18 cellular contexts compared by ENCODE assay signal in genomic region chr20:50932881-50933280, GRCh38. TPM values are rescaled to one million over a fixed set of nuclear protein-coding genes. Genes with fewer than 3 reads are reported as not detected.
DNase-seq lines count a peak whose midpoint lies in the region; ATAC-seq, FAIRE-seq and TF ChIP-seq lines count a peak whose summit lies in the region.
"Had no signal": no experiment of that assay in that cellular context is flagged by ENCODE, and none has a peak within 500 bp of the region (broad histone marks: within the 10 kb centered on the region; RNA-seq: fewer than 3 reads in every experiment).

No MANE protein-coding gene starts in this region.

- H3K4me2 ChIP-seq in astrocyte (ENCODE audit: low read length), result no peak overlapping the region

- H3K36me3 ChIP-seq in astrocyte (ENCODE audit: insufficient read depth, low read length), result peaks cover 47% of the 10 kb centered on the region

- no peak overlapping the region for H3K4me3 Mint-ChIP-seq in activated T-cell treated with anti-CD3 and anti-CD28 coated beads, Interleukin-2, amount 50 U/mL, for 72 hours
- H3K4me3 Mint-ChIP-seq in IgD-negative memory B cell, result peak overlapping the region in 2 of 4 donors; percentile 96 to 99
- H3K4me3 Mint-ChIP-seq in astrocyte (ENCODE audit: unreplicated experiment), result no peak overlapping the region
- no peak overlapping the region for H3K4me3 Mint-ChIP-seq in natural killer cell treated with Interleukin-12 subunit alpha and Interleukin-12 subunit beta and Interleukin-15 and Interleukin-18, amount 100 ng/mL, for 72 hours

- H3K27me3 Mint-ChIP-seq in activated T-cell treated with anti-CD3 and anti-CD28 coated beads, Interleukin-2, amount 50 U/mL, for 72 hours (ENCODE audit: low read depth), result no peaks in the 10 kb centered on the region
- H3K27me3 Mint-ChIP-seq in IgD-negative memory B cell (no peaks in the 10 kb centered on the region), astrocyte (ENCODE audit: low read depth, unreplicated experiment) (no peaks in the 10 kb centered on the region)
- no peaks in the 10 kb centered on the region for H3K27me3 Mint-ChIP-seq in natural killer cell treated with Interleukin-12 subunit alpha and Interleukin-12 subunit beta and Interleukin-15 and Interleukin-18, amount 100 ng/mL, for 72 hours

- no peak for DNase-seq in activated T-cell treated with anti-CD3 and anti-CD28 coated beads, Interleukin-2, amount 50 U/mL, for 72 hours
- DNase-seq in activated T-cell treated with anti-CD3 and anti-CD28 coated beads, Interleukin-2, amount 50 U/mL, for 48 hours, result no peak
- DNase-seq in astrocyte (ENCODE audit: low read depth) (no peak), cerebellum (ENCODE audit: low spot score) (no peak), GM12891 (ENCODE audit: insufficient read length, low spot score) (no peak)
- no peak for DNase-seq in natural killer cell treated with Interleukin-12 subunit alpha and Interleukin-12 subunit beta and Interleukin-15 and Interleukin-18, amount 100 ng/mL, for 72 hours (ENCODE audit: low spot score)
- DNase-seq: amniotic stem cell, Calu3, NCI-H1417, NCI-H2171, NCI-H774, Peyer's patch, SW 1271 had no signal

- no peak for ATAC-seq in activated T-cell treated with anti-CD3 and anti-CD28 coated beads, Interleukin-2, amount 50 U/mL, for 72 hours (replicated peaks in 1 of 2)
- no peak for ATAC-seq in natural killer cell treated with Interleukin-12 subunit alpha and Interleukin-12 subunit beta and Interleukin-15 and Interleukin-18, amount 100 ng/mL, for 72 hours
- no peak for ATAC-seq in activated CD4-positive, CD25-positive, alpha-beta regulatory T cell treated with anti-CD3 and anti-CD28 coated beads, Interleukin-2, amount 50 U/mL, for 24 hours
- ATAC-seq: gastroesophageal sphincter, GM12878 had no signal

- H3K9me3 ChIP-seq in astrocyte (ENCODE audit: insufficient read depth, low read depth, low read length), result no peaks in the 10 kb centered on the region
- H3K9me3 ChIP-seq: gastroesophageal sphincter, Peyer's patch had no signal

- H3K9me3 Mint-ChIP-seq in activated T-cell treated with anti-CD3 and anti-CD28 coated beads, Interleukin-2, amount 50 U/mL, for 72 hours, result no peaks in the 10 kb centered on the region
- H3K9me3 Mint-ChIP-seq in IgD-negative memory B cell (no peaks in the 10 kb centered on the region), astrocyte (ENCODE audit: unreplicated experiment) (no peaks in the 10 kb centered on the region)
- H3K9me3 Mint-ChIP-seq in natural killer cell treated with Interleukin-12 subunit alpha and Interleukin-12 subunit beta and Interleukin-15 and Interleukin-18, amount 100 ng/mL, for 72 hours, result no peaks in the 10 kb centered on the region

- H3K27ac Mint-ChIP-seq in activated T-cell treated with anti-CD3 and anti-CD28 coated beads, Interleukin-2, amount 50 U/mL, for 72 hours, result peak overlapping the region; percentile 88
- H3K27ac Mint-ChIP-seq in IgD-negative memory B cell (peak overlapping the region; percentile 90 to 99 (median 98)), astrocyte (ENCODE audit: unreplicated experiment) (peak overlapping the region; percentile 69)
- peak overlapping the region; percentile 92 to 95 for H3K27ac Mint-ChIP-seq in natural killer cell treated with Interleukin-12 subunit alpha and Interleukin-12 subunit beta and Interleukin-15 and Interleukin-18, amount 100 ng/mL, for 72 hours

- no peak overlapping the region for H2AFZ ChIP-seq in astrocyte (ENCODE audit: low read depth, low read length)

- peaks cover 17% of the 10 kb centered on the region for H3K4me1 ChIP-seq in astrocyte (ENCODE audit: insufficient read depth, low read length)

- H3K4me3 ChIP-seq in astrocyte (ENCODE audit: insufficient read depth, low read depth, low read length), result no peak overlapping the region
- H3K4me3 ChIP-seq: gastroesophageal sphincter, GM12878, Peyer's patch had no signal

- H4K20me1 ChIP-seq in astrocyte (ENCODE audit: insufficient read depth, low read length), result peaks cover 22% of the 10 kb centered on the region

- H3K9ac ChIP-seq in astrocyte (ENCODE audit: low read length), result no peak overlapping the region

- no peak for TF ChIP-seq CTCF in astrocyte (IDR thresholded peaks at IDR 0.05; ENCODE audit: insufficient read depth, low read depth, low read length)

- TF ChIP-seq POLR2A in GM12891 (IDR thresholded peaks at IDR 0.05; ENCODE audit: low read depth, low read length), result no peak

- no peaks in the 10 kb centered on the region for H3K27me3 ChIP-seq in astrocyte (ENCODE audit: insufficient read depth, low read length)
- H3K27me3 ChIP-seq: gastroesophageal sphincter, Peyer's patch had no signal

- peaks cover 12 to 26% of the 10 kb centered on the region in 2 donors for H3K36me3 Mint-ChIP-seq in activated T-cell treated with anti-CD3 and anti-CD28 coated beads, Interleukin-2, amount 50 U/mL, for 72 hours (ENCODE audit: insufficient read depth in 2 of 2)
- peaks cover 8% of the 10 kb centered on the region for H3K36me3 Mint-ChIP-seq in IgD-negative memory B cell
- peaks cover 14% of the 10 kb centered on the region for H3K36me3 Mint-ChIP-seq in astrocyte (ENCODE audit: low read depth, unreplicated experiment)
- H3K36me3 Mint-ChIP-seq in natural killer cell treated with Interleukin-12 subunit alpha and Interleukin-12 subunit beta and Interleukin-15 and Interleukin-18, amount 100 ng/mL, for 72 hours, result peaks cover 26% of the 10 kb centered on the region

- no peak overlapping the region for H3K27ac ChIP-seq in astrocyte (ENCODE audit: low read depth, low read length)

- FAIRE-seq in astrocyte (lab: Jason Lieb, UNC) (no peak), GM12891 (lab: Jason Lieb, UNC) (no peak)
- FAIRE-seq: GM12878, H1 had no signal

- peaks cover 30% of the 10 kb centered on the region for H3K79me2 ChIP-seq in astrocyte (ENCODE audit: insufficient read depth, low read length)

- peaks cover 30% of the 10 kb centered on the region for H3K4me1 Mint-ChIP-seq in activated T-cell treated with anti-CD3 and anti-CD28 coated beads, Interleukin-2, amount 50 U/mL, for 72 hours (ENCODE audit: low read depth)
- peaks cover 17 to 21% (median 19%) of the 10 kb centered on the region in 3 donors for H3K4me1 Mint-ChIP-seq in IgD-negative memory B cell
- peaks cover 15% of the 10 kb centered on the region for H3K4me1 Mint-ChIP-seq in astrocyte (ENCODE audit: low read depth, unreplicated experiment)
- H3K4me1 Mint-ChIP-seq in natural killer cell treated with Interleukin-12 subunit alpha and Interleukin-12 subunit beta and Interleukin-15 and Interleukin-18, amount 100 ng/mL, for 72 hours (ENCODE audit: low read depth in 2 of 2), result peaks cover 20 to 29% of the 10 kb centered on the region in 2 donors

TF ChIP-seq in GM12891, 5 proteins besides CTCF, POLR2A, EP300 and RAD21:
- TF ChIP-seq SPI1 (IDR thresholded peaks at IDR 0.05; ENCODE audit: low read depth, low read length) (no peak), TAF1 (IDR thresholded peaks at IDR 0.05; ENCODE audit: low read depth, low read length) (no peak), PAX5 (IDR thresholded peaks at IDR 0.05; ENCODE audit: insufficient read depth, low read length, severe bottlenecking) (no peak)
TF ChIP-seq in GM12891: peak in this region for 0.

RNA-seq across cellular contexts. Expression of gene ADNP, which starts 1.6 kb away (rescaled TPM):
- total RNA-seq in activated T-cell treated with anti-CD3 and anti-CD28 coated beads, Interleukin-2, amount 50 U/mL, for 72 hours, result 10 to 100 TPM; 62.3 to 72.2 TPM
- polyA plus RNA-seq in IgD-negative memory B cell, result 10.3 TPM
- 63.9 and 72.1 TPM in 2 replicates for total RNA-seq in astrocyte
- 10 to 100 TPM; 55.0 to 81.8 TPM for total RNA-seq in natural killer cell treated with Interleukin-12 subunit alpha and Interleukin-12 subunit beta and Interleukin-15 and Interleukin-18, amount 100 ng/mL, for 72 hours
- total RNA-seq in cerebellum, result 84.3 TPM
- polyA plus RNA-seq in GM12891 (2012; ENCODE audit: low read depth, missing spikeins), result 20.3 TPM

RNA-seq across cellular contexts. Expression of gene DPM1, which starts 25.5 kb away (rescaled TPM):
- total RNA-seq in activated T-cell treated with anti-CD3 and anti-CD28 coated beads, Interleukin-2, amount 50 U/mL, for 72 hours, result 10 to 100 TPM; 56.6 to 64.3 TPM
- 62.1 TPM for polyA plus RNA-seq in IgD-negative memory B cell
- total RNA-seq in astrocyte (57.9 and 63.4 TPM in 2 replicates), cerebellum (23.6 TPM)
- total RNA-seq in natural killer cell treated with Interleukin-12 subunit alpha and Interleukin-12 subunit beta and Interleukin-15 and Interleukin-18, amount 100 ng/mL, for 72 hours, result 10 to 100 TPM; 42.0 to 49.5 TPM
- 54.4 TPM for polyA plus RNA-seq in GM12891 (2012; ENCODE audit: low read depth, missing spikeins)

RNA-seq across cellular contexts. Expression of gene MOCS3, which starts 25.7 kb away (rescaled TPM):
- 1 to 10 TPM; 4.1 to 4.2 TPM for total RNA-seq in activated T-cell treated with anti-CD3 and anti-CD28 coated beads, Interleukin-2, amount 50 U/mL, for 72 hours
- 3.5 TPM for polyA plus RNA-seq in IgD-negative memory B cell
- 5.8 and 6.3 TPM in 2 replicates for total RNA-seq in astrocyte
- 1 to 10 TPM; 5.7 to 5.9 TPM for total RNA-seq in natural killer cell treated with Interleukin-12 subunit alpha and Interleukin-12 subunit beta and Interleukin-15 and Interleukin-18, amount 100 ng/mL, for 72 hours
- 5.5 TPM for total RNA-seq in cerebellum
- 1.6 TPM for polyA plus RNA-seq in GM12891 (2012; ENCODE audit: low read depth, missing spikeins)
